10 cellular contexts compared by ENCODE assay signal in genomic region chr4:98448923-98449322, GRCh38.
A peak's percentile ranks its signal among the peaks of the same experiment; 100 is the strongest.
DNase-seq lines count a peak whose midpoint lies in the region; ATAC-seq, FAIRE-seq and TF ChIP-seq lines count a peak whose summit lies in the region.
"Had no signal": no experiment of that assay in that cellular context is flagged by ENCODE, and none has a peak within 500 bp of the region (broad histone marks: within the 10 kb centered on the region; RNA-seq: fewer than 3 reads in every experiment).

No MANE protein-coding gene starts in this region.

- H3K14ac ChIP-seq in neuronal stem cell (ENCODE audit: low read length): no peak overlapping the region

- H3K79me1 ChIP-seq in neuronal stem cell (ENCODE audit: low read depth, low read length): no peaks in the 10 kb centered on the region

- H3K27ac Mint-ChIP-seq in activated T-helper 2 cell treated with anti-CD3 and anti-CD28 coated beads, Interferon-gamma antibody, Interleukin-2, Interleukin-4, amounts not matched to agents 10 μg/mL and 5 μg/mL and 100 μg/mL, durations not matched to agents 14 hours and 24 hours and 36 hours: no peak overlapping the region

- H3K4me1 Mint-ChIP-seq in activated T-helper 2 cell treated with anti-CD3 and anti-CD28 coated beads, Interferon-gamma antibody, Interleukin-2, Interleukin-4, amounts not matched to agents 10 μg/mL and 5 μg/mL and 100 μg/mL, durations not matched to agents 14 hours and 24 hours and 36 hours (ENCODE audit: low read depth): peaks cover 47% of the 10 kb centered on the region

- no peak overlapping the region for H4K91ac ChIP-seq in neuronal stem cell (ENCODE audit: low read depth, low read length, poor library complexity)

- H2BK12ac ChIP-seq in neuronal stem cell (ENCODE audit: low read length): no peak overlapping the region

- H3K36me3 Mint-ChIP-seq in activated T-helper 2 cell treated with anti-CD3 and anti-CD28 coated beads, Interferon-gamma antibody, Interleukin-2, Interleukin-4, amounts not matched to agents 10 μg/mL and 5 μg/mL and 100 μg/mL, durations not matched to agents 14 hours and 24 hours and 36 hours (ENCODE audit: low read depth): peaks cover 26% of the 10 kb centered on the region

- H3K4me3 ChIP-seq in neuronal stem cell (ENCODE audit: low read length in 2 of 2) (no peak overlapping the region), pancreas (no peak overlapping the region)

- intact Hi-C loops in activated T-helper 2 cell treated with anti-CD3 and anti-CD28 coated beads, Interferon-gamma antibody, Interleukin-2, Interleukin-4, amounts not matched to agents 10 μg/mL and 5 μg/mL and 100 μg/mL, durations not matched to agents 14 hours and 24 hours and 36 hours (cut with micrococcal nuclease): loop anchor here (10.0 kb wide), 2 partner anchors 476 to 546 kb away; partner anchors contain the start of genes EIF4E and METAP1
- intact Hi-C loops in pancreas (cut with DNase I): no loop called here

- no peak overlapping the region for H3K18ac ChIP-seq in neuronal stem cell (ENCODE audit: low read length)

- H3K9me3 ChIP-seq in neuronal stem cell (replicated peaks in 1 of 2; ENCODE audit: control insufficient read depth in 2 of 2, insufficient read depth in 1 of 2, low read depth in 1 of 2, low read length in 2 of 2): no peaks in the 10 kb centered on the region
- no peaks in the 10 kb centered on the region for H3K9me3 ChIP-seq in pancreas

- H3K4me1 ChIP-seq in neuronal stem cell (ENCODE audit: control insufficient read depth in 2 of 2, insufficient read depth in 1 of 2, low read depth in 1 of 2, low read length in 2 of 2): no peaks in the 10 kb centered on the region
- H3K4me1 ChIP-seq in pancreas: no peaks in the 10 kb centered on the region

- H2AFZ ChIP-seq in neuronal stem cell (ENCODE audit: low read length): no peak overlapping the region

- DNase-seq in stimulated activated CD4-positive, alpha-beta T cell treated with anti-CD3 and anti-CD28 coated beads, Interleukin-15, amount 100 ng/mL, for 24 hours: peak; percentile 21
- DNase-seq in stimulated activated CD4-positive, alpha-beta T cell treated with anti-CD3 and anti-CD28 coated beads, Interleukin-12 subunit alpha, Interleukin-12 subunit beta, amount 100 ng/mL, for 4 hours: no peak
- DNase-seq in activated T-helper 2 cell treated with anti-CD3 and anti-CD28 coated beads, Interferon-gamma antibody, Interleukin-2, Interleukin-4, amounts not matched to agents 10 μg/mL and 5 μg/mL and 100 μg/mL, durations not matched to agents 14 hours and 24 hours and 36 hours (ENCODE audit: low spot score): peak; percentile 28
- DNase-seq in neuronal stem cell (ENCODE audit: low spot score) (no peak), pancreas (no peak), HPDE6-E6E7 (ENCODE audit: extremely low spot score) (no peak)

- no peak overlapping the region for H3K4me3 Mint-ChIP-seq in activated T-helper 2 cell treated with anti-CD3 and anti-CD28 coated beads, Interferon-gamma antibody, Interleukin-2, Interleukin-4, amounts not matched to agents 10 μg/mL and 5 μg/mL and 100 μg/mL, durations not matched to agents 14 hours and 24 hours and 36 hours (ENCODE audit: low read depth)

- H3K27me3 ChIP-seq in neuronal stem cell (ENCODE audit: control insufficient read depth in 3 of 3, insufficient read depth in 3 of 3, low read depth in 1 of 3, low read length in 3 of 3) (no peaks in the 10 kb centered on the region), pancreas (no peaks in the 10 kb centered on the region)

- H2BK5ac ChIP-seq in neuronal stem cell (ENCODE audit: low read length): no peak overlapping the region

- no peak overlapping the region for H4K8ac ChIP-seq in neuronal stem cell (ENCODE audit: low read depth, low read length)

- H2BK120ac ChIP-seq in neuronal stem cell (ENCODE audit: low read depth, low read length): no peak overlapping the region

- H3K9ac ChIP-seq in neuronal stem cell (ENCODE audit: low read depth, low read length, poor library complexity): no peak overlapping the region

- TF ChIP-seq CTCF in pancreas (IDR thresholded peaks at IDR 0.05): no peak

- no peak overlapping the region for H3K27ac ChIP-seq in neuronal stem cell (replicated peaks; ENCODE audit: low read length)
- no peak overlapping the region for H3K27ac ChIP-seq in pancreas

- no peak for FAIRE-seq in pancreas (lab: Jason Lieb, UNC)
- FAIRE-seq: GM19239 had no signal

- H3K23ac ChIP-seq in neuronal stem cell (ENCODE audit: low read depth, low read length, poor library complexity): no peak overlapping the region

- no peaks in the 10 kb centered on the region for H3K27me3 Mint-ChIP-seq in activated T-helper 2 cell treated with anti-CD3 and anti-CD28 coated beads, Interferon-gamma antibody, Interleukin-2, Interleukin-4, amounts not matched to agents 10 μg/mL and 5 μg/mL and 100 μg/mL, durations not matched to agents 14 hours and 24 hours and 36 hours (ENCODE audit: low read depth)

- no peak overlapping the region for H2AK5ac ChIP-seq in neuronal stem cell (ENCODE audit: low read depth, low read length)

- H3K4ac ChIP-seq in neuronal stem cell (ENCODE audit: low read length): no peak overlapping the region

- H3K9me3 Mint-ChIP-seq in activated T-helper 2 cell treated with anti-CD3 and anti-CD28 coated beads, Interferon-gamma antibody, Interleukin-2, Interleukin-4, amounts not matched to agents 10 μg/mL and 5 μg/mL and 100 μg/mL, durations not matched to agents 14 hours and 24 hours and 36 hours: peaks cover 16% of the 10 kb centered on the region

- no peak overlapping the region for H2BK15ac ChIP-seq in neuronal stem cell (ENCODE audit: low read length)

- ATAC-seq in HG03378 (IDR thresholded peaks at IDR 0.05; ENCODE audit: unreplicated experiment) (peak; percentile 30), pancreas (no peak), HG03039 (IDR thresholded peaks at IDR 0.05; ENCODE audit: unreplicated experiment) (no peak)
- ATAC-seq: Right ventricle myocardium inferior had no signal

- H3K4me2 ChIP-seq in neuronal stem cell (ENCODE audit: insufficient read depth, low read length, poor library complexity, severe bottlenecking): no peak overlapping the region

- H3K36me3 ChIP-seq in neuronal stem cell (replicated peaks in 1 of 2; ENCODE audit: control insufficient read depth in 2 of 2, insufficient read depth in 2 of 2, low read length in 2 of 2): no peaks in the 10 kb centered on the region
- H3K36me3 ChIP-seq in pancreas: no peaks in the 10 kb centered on the region

Comparison
In these comparisons a context has a peak if more than half of its experiments do, and no peak if none do; other contexts are left out.
1. DNase-seq: peak in stimulated activated CD4-positive, alpha-beta T cell treated with anti-CD3 and anti-CD28 coated beads, Interleukin-15, amount 100 ng/mL, for 24 hours (single experiment) and activated T-helper 2 cell treated with anti-CD3 and anti-CD28 coated beads, Interferon-gamma antibody, Interleukin-2, Interleukin-4, amounts not matched to agents 10 μg/mL and 5 μg/mL and 100 μg/mL, durations not matched to agents 14 hours and 24 hours and 36 hours (single experiment); none in stimulated activated CD4-positive, alpha-beta T cell treated with anti-CD3 and anti-CD28 coated beads, Interleukin-12 subunit alpha, Interleukin-12 subunit beta, amount 100 ng/mL, for 4 hours (single experiment), neuronal stem cell (single experiment), pancreas (0 of 6) and HPDE6-E6E7 (single experiment).